In genomic region chr1:177558372-177558771, GRCh38 we compare ENCODE assay signal across 19 cellular contexts.
"Had no signal": no experiment of that assay in that cellular context is flagged by ENCODE, and none has a peak within 500 bp of the region (broad histone marks: within the 10 kb centered on the region; RNA-seq: fewer than 3 reads in every experiment).

No MANE protein-coding gene starts in this region.

- H3K4me3 ChIP-seq: SJSA1, SK-N-MC had no signal

- H3K36me3 ChIP-seq: SJSA1 had no signal

- H3K27ac ChIP-seq: SJSA1, SK-N-MC had no signal

- H3K27me3 ChIP-seq: SJSA1 had no signal

- H3K9me3 ChIP-seq: SJSA1 had no signal

- FAIRE-seq: RCC 7860 had no signal

- DNase-seq: Kasumi-1, KG1, MV-4-11, NCI-H1048, NCI-H1105, NCI-H1436 treated with DMSO at 0.1 percent for 48 hours, NCI-H1694, NCI-H187 treated with DMSO at 0.1 percent for 48 hours, NCI-H2029 treated with DMSO at 0.1 percent for 48 hours, NCI-H2227 treated with DMSO at 0.1 percent for 48 hours, NCI-H510A, NCI-H524 treated with DMSO at 0.1 percent for 48 hours, Right ventricle myocardium superior, RPMI8226, SIG-M5, T-helper 2 cell had no signal

- H3K4me1 ChIP-seq: SJSA1 had no signal
